Comparison of ENCODE assay signal across 8 cellular contexts in the genomic region with DNA sequence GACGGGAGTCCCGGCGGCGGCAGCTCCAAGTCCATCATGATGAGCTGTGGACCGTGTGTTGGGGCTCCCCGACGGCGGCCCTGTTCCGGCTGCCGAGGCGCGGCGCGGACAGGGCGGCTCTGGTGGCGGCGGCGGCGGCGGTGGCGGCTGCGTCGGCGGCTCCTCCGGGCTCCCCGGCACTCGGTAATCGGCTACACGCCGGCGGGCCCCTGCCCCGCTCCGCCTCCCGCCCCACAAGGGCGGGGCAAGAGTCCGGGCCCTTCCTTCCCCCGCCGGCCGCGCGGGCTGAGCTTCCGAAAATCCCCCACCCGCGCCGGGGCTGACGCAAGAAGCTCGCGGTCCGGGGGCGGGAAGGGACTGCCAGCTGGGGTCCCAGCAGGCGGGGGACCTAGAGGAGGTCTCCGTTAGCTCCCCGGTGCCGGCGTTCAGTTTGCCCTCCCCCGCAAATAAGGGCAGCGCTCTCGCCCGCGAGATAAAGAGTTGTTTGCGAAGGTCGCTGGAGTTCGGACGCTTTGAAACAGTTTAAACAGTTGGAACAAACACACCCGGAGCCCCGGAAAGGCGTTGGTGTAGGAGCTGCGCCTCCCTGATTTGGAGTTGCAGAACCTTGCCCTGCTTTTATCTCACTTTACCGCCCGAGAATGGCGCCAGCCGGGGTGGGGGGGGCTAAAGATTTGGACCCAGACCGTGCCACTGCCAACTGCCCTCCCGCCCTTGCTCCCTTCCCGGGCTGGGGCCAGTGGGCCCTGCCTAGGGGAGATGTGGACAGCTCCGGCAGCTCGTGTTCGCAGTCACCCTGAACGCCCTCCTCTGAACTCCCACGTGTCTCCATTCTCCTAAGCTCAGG. TPM values are rescaled to one million over a fixed set of nuclear protein-coding genes. Genes with fewer than 3 reads are reported as not detected.
A peak's percentile ranks its signal among the peaks of the same experiment; 100 is the strongest.
DNase-seq lines count a peak whose midpoint lies in the region; ATAC-seq, FAIRE-seq and TF ChIP-seq lines count a peak whose summit lies in the region.

A gene (minus strand): TSS at position 189 of the 847 bp plus-strand sequence. CDS start 151 bp downstream, at position 38.

- H3K36me3 Mint-ChIP-seq in activated naive CD8-positive, alpha-beta T cell treated with anti-CD3 and anti-CD28 coated beads, Interleukin-2, amount 50 U/mL, for 24 hours (ENCODE audit: low read depth), result peaks cover 23% of the 10 kb centered on the region

- H3K27me3 ChIP-seq in pancreas, result no peaks in the 10 kb centered on the region
- no peaks in the 10 kb centered on the region for H3K27me3 ChIP-seq in thyroid gland

- FAIRE-seq in GM12891 (lab: Jason Lieb, UNC), result peak; percentile 87
- FAIRE-seq in pancreas (lab: Jason Lieb, UNC), result no peak

- peaks cover 60% of the 10 kb centered on the region for H3K4me1 Mint-ChIP-seq in activated naive CD8-positive, alpha-beta T cell treated with anti-CD3 and anti-CD28 coated beads, Interleukin-2, amount 50 U/mL, for 24 hours

- TF ChIP-seq POLR2A in GM12891 (IDR thresholded peaks at IDR 0.05; ENCODE audit: low read depth, low read length) (peak; percentile 52), thyroid gland (IDR thresholded peaks at IDR 0.05) (peak; percentile 82 to 98)

- peaks cover 4% of the 10 kb centered on the region for H3K9me3 Mint-ChIP-seq in activated naive CD8-positive, alpha-beta T cell treated with anti-CD3 and anti-CD28 coated beads, Interleukin-2, amount 50 U/mL, for 24 hours

- TF ChIP-seq CTCF in pancreas (IDR thresholded peaks at IDR 0.05) (no peak), thyroid gland (IDR thresholded peaks at IDR 0.05) (no peak)

- H3K4me1 ChIP-seq in pancreas (peaks cover 24 to 37% (median 28%) of the 10 kb centered on the region in 3 donors), thyroid gland (peaks cover 33 to 42% of the 10 kb centered on the region in 2 donors)

- H3K27ac Mint-ChIP-seq in activated naive CD8-positive, alpha-beta T cell treated with anti-CD3 and anti-CD28 coated beads, Interleukin-2, amount 50 U/mL, for 24 hours, result peak within 1 kb of the TSS; percentile 96

- DNase-seq in GM12891 (ENCODE audit: insufficient read length, low spot score) (peak; percentile 87), NCI-H1417 (lab: John Stamatoyannopoulos, UW) (peak; percentile 69 to 91 (median 89)), T follicular helper cell (ENCODE audit: low read depth) (peak; percentile 87), Right ventricle myocardium superior (peak; percentile 96), pancreas (peak; percentile 89 to 95 (median 92)), thyroid gland (peak; percentile 92)
- peak; percentile 98 for DNase-seq in activated naive CD8-positive, alpha-beta T cell treated with anti-CD3 and anti-CD28 coated beads, Interleukin-2, amount 50 U/mL, for 24 hours

- peak within 1 kb of the TSS; percentile 92 for H3K4me3 Mint-ChIP-seq in activated naive CD8-positive, alpha-beta T cell treated with anti-CD3 and anti-CD28 coated beads, Interleukin-2, amount 50 U/mL, for 24 hours

- ATAC-seq in HG02759 (IDR thresholded peaks at IDR 0.05; ENCODE audit: unreplicated experiment) (peak; percentile 70), Right ventricle myocardium superior (ENCODE audit: poor library complexity) (peak; percentile 87), pancreas (peak; percentile 78 to 85 (median 82))
- ATAC-seq in activated naive CD8-positive, alpha-beta T cell treated with anti-CD3 and anti-CD28 coated beads, Interleukin-2, amount 50 U/mL, for 24 hours, result peak; percentile 75

- intact Hi-C loops in Right ventricle myocardium superior (cut with DNase I), result loop anchor here (5.0 kb wide), 1 partner anchor 68 kb away; no protein-coding TSS in a partner anchor
- intact Hi-C loops in pancreas (cut with DNase I), result loop anchor here in 1 of 3 donors (5.0 to 10.0 kb wide), 2 partner anchors 52 to 100 kb away; a partner anchor contains a TSS
- intact Hi-C loops in thyroid gland (cut with DNase I), result loop anchor here (5.0 to 10.0 kb wide), 2 partner anchors 52 to 60 kb away; a partner anchor contains a TSS

- peak within 1 kb of the TSS; percentile 97 to 100 (median 100) for H3K27ac ChIP-seq in pancreas
- H3K27ac ChIP-seq in thyroid gland, result peak within 1 kb of the TSS; percentile 100

- H3K4me3 ChIP-seq in pancreas (peak within 1 kb of the TSS; percentile 85 to 99 (median 95)), thyroid gland (replicated peaks in 1 of 3) (peak within 1 kb of the TSS; percentile 93 to 100 (median 96))

- H3K9me3 ChIP-seq in pancreas (no peaks in the 10 kb centered on the region), thyroid gland (no peaks in the 10 kb centered on the region)

- H3K36me3 ChIP-seq in pancreas (no peaks in the 10 kb centered on the region), thyroid gland (no peaks in the 10 kb centered on the region)

- H3K27me3 Mint-ChIP-seq in activated naive CD8-positive, alpha-beta T cell treated with anti-CD3 and anti-CD28 coated beads, Interleukin-2, amount 50 U/mL, for 24 hours, result no peaks in the 10 kb centered on the region

- WGBS in pancreas, 2 donors, result 0 to 1% methylated on average over 63 to 80 of the region's 80 CpGs
- 0 to 1% methylated on average over 27 to 28 of the region's 80 CpGs for WGBS in thyroid gland, 2 donors

TF ChIP-seq in GM12891, 5 proteins besides CTCF, POLR2A, EP300 and RAD21:
- peak; percentile 29; the same call in 1 of the 2 replicates for TF ChIP-seq POU2F2 (IDR thresholded peaks at IDR 0.05; ENCODE audit: low read depth, low read length)
- TF ChIP-seq TAF1 (IDR thresholded peaks at IDR 0.05; ENCODE audit: low read depth, low read length), result peak; percentile 34; the same call in 1 of the 2 replicates
- TF ChIP-seq POLR2AphosphoS5 (IDR thresholded peaks at IDR 0.05; ENCODE audit: low read depth, low read length), result peak; percentile 57; the same call in 1 of the 2 replicates
- TF ChIP-seq SPI1 (IDR thresholded peaks at IDR 0.05; ENCODE audit: low read depth, low read length), result no peak
- TF ChIP-seq PAX5 (IDR thresholded peaks at IDR 0.05; ENCODE audit: insufficient read depth, low read length, severe bottlenecking), result peak; percentile 1

RNA-seq across cellular contexts. Expression of the gene that starts here (rescaled TPM):
- polyA plus RNA-seq in GM12891 (2012; ENCODE audit: low read depth, missing spikeins), result 15.0 TPM
- total RNA-seq in Right ventricle myocardium superior, result 45.8 TPM
- 10 to 100 TPM; 20.8 to 48.4 (median 31.4) TPM for total RNA-seq in pancreas
- polyA plus RNA-seq in pancreas, result 10 to 100 TPM; 22.5 to 33.4 TPM
- 100 to 1,000 TPM; 139 to 157 (median 144) TPM for total RNA-seq in thyroid gland

Comparison
In these comparisons a context has a peak if more than half of its experiments do, and no peak if none do; other contexts are left out.
1. Peak in every context shown above with its lines: DNase-seq, ATAC-seq, H3K4me3 ChIP-seq and H3K27ac ChIP-seq.